Comparison of ENCODE assay signal across 38 cellular contexts in the genomic region with DNA sequence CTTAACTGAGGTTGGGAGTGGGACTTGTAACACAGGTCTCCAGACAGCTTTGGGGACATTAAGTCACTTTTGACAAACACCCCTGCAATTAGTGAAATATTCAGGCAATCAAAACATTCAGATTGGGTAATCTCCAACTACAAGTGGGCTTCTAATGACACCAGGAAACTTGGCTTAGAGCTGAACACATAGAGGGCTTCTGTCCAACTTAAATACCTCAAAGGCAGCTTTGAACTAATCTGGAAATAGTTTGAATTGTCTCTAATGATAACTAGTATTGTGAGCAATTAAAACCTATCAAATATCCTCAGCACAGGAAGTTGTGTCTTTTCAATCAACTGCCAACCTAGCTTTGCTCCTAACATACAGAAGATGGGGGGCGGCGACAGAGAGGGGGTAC. TPM values are rescaled to one million over a fixed set of nuclear protein-coding genes. Genes with fewer than 3 reads are reported as not detected.
"Had no signal": no experiment of that assay in that cellular context is flagged by ENCODE, and none has a peak within 500 bp of the region (broad histone marks: within the 10 kb centered on the region; RNA-seq: fewer than 3 reads in every experiment).

No MANE protein-coding gene starts in this region.

- H3K4me1 Mint-ChIP-seq: activated B cell treated with CpG ODN at 0.5 μM for 24 hours, brain had no signal

- H3K9me3 ChIP-seq: ascending aorta, Peyer's patch had no signal

- H3K36me3 Mint-ChIP-seq: activated CD8-positive, alpha-beta memory T cell treated with anti-CD3 and anti-CD28 coated beads, Interleukin-2, amount 10 ng/mL, durations not matched to agents 7 days and 5 days; activated naive CD8-positive, alpha-beta T cell treated with anti-CD3 and anti-CD28 coated beads for 36 hours; brain had no signal

- ATAC-seq: activated CD8-positive, alpha-beta memory T cell treated with anti-CD3 and anti-CD28 coated beads, Interleukin-2, amount 10 ng/mL, durations not matched to agents 7 days and 5 days; Right ventricle myocardium inferior; SK-N-SH treated with all-trans-retinoic acid at 6 μM for 48 hours had no signal

- H3K4me1 ChIP-seq: ascending aorta had no signal

- H3K27me3 Mint-ChIP-seq: activated B cell treated with CpG ODN at 0.5 μM for 24 hours; activated CD8-positive, alpha-beta memory T cell treated with anti-CD3 and anti-CD28 coated beads, Interleukin-2, amount 10 ng/mL, durations not matched to agents 7 days and 5 days; activated naive CD8-positive, alpha-beta T cell treated with anti-CD3 and anti-CD28 coated beads for 36 hours had no signal

- H3K4me3 Mint-ChIP-seq: activated B cell treated with CpG ODN at 0.5 μM for 24 hours; activated CD4-positive, alpha-beta memory T cell treated with anti-CD3 and anti-CD28 coated beads, Interleukin-2, amount 10 ng/mL, durations not matched to agents 7 days and 5 days; activated CD8-positive, alpha-beta memory T cell treated with anti-CD3 and anti-CD28 coated beads, Interleukin-2, amount 10 ng/mL, durations not matched to agents 7 days and 5 days; activated naive CD8-positive, alpha-beta T cell treated with anti-CD3 and anti-CD28 coated beads for 36 hours; brain had no signal

- H3K27ac ChIP-seq: ascending aorta, Peyer's patch, RWPE1, VCaP had no signal

- H3K4me3 ChIP-seq: ascending aorta, Peyer's patch had no signal

- DNase-seq: activated B cell treated with CpG ODN at 0.5 μM for 24 hours; activated CD4-positive, alpha-beta memory T cell treated with anti-CD3 and anti-CD28 coated beads, Interleukin-2, amount 10 ng/mL, durations not matched to agents 7 days and 5 days; activated CD4-positive, alpha-beta T cell treated with anti-CD3 and anti-CD28 coated beads for 4 hours; activated CD4-positive, alpha-beta T cell treated with anti-CD3 and anti-CD28 coated beads, Interleukin-2, amount 50 U/mL, for 1 hour; activated CD4-positive, CD25-positive, alpha-beta regulatory T cell treated with anti-CD3 and anti-CD28 coated beads, Interleukin-2, amount 50 U/mL, for 72 hours; activated CD8-positive, alpha-beta memory T cell treated with anti-CD3 and anti-CD28 coated beads for 24 hours; activated CD8-positive, alpha-beta memory T cell treated with anti-CD3 and anti-CD28 coated beads, Interleukin-2, amount 10 ng/mL, durations not matched to agents 7 days and 5 days; activated CD8-positive, alpha-beta memory T cell treated with anti-CD3 and anti-CD28 coated beads, Interleukin-2, amount 50 U/mL, for 48 hours; activated naive CD4-positive, alpha-beta T cell; activated naive CD4-positive, alpha-beta T cell treated with anti-CD3 and anti-CD28 coated beads, Interleukin-2, amount 50 U/mL, for 16 hours; activated naive CD8-positive, alpha-beta T cell treated with anti-CD3 and anti-CD28 coated beads for 36 hours; activated T-cell treated with anti-CD3 and anti-CD28 coated beads, Interleukin-2, amount 50 U/mL, for 48 hours; amygdala; central memory CD4-positive, alpha-beta T cell; Kasumi-1; KG1; MM.1S; MV-4-11; NCI-H1092; NCI-H1436 treated with DMSO at 0.1 percent for 48 hours; NCI-H1694 treated with DMSO at 0.1 percent for 48 hours; NCI-H2029; NCI-H345; NCI-H524 treated with DMSO at 0.1 percent for 48 hours; OCI-M1; SIG-M5; SW 1271; T-helper 1 cell; T-helper 2 cell; T-helper 9 cell had no signal

- H3K36me3 ChIP-seq: ascending aorta, Peyer's patch had no signal

- H3K27me3 ChIP-seq: ascending aorta, Peyer's patch had no signal

- H3K27ac Mint-ChIP-seq: activated B cell treated with CpG ODN at 0.5 μM for 24 hours; activated CD4-positive, alpha-beta memory T cell treated with anti-CD3 and anti-CD28 coated beads, Interleukin-2, amount 10 ng/mL, durations not matched to agents 7 days and 5 days; activated CD8-positive, alpha-beta memory T cell treated with anti-CD3 and anti-CD28 coated beads, Interleukin-2, amount 10 ng/mL, durations not matched to agents 7 days and 5 days; activated naive CD8-positive, alpha-beta T cell treated with anti-CD3 and anti-CD28 coated beads for 36 hours; brain had no signal

- H3K9me3 Mint-ChIP-seq: activated B cell treated with CpG ODN at 0.5 μM for 24 hours; activated CD4-positive, alpha-beta memory T cell treated with anti-CD3 and anti-CD28 coated beads, Interleukin-2, amount 10 ng/mL, durations not matched to agents 7 days and 5 days; activated naive CD8-positive, alpha-beta T cell treated with anti-CD3 and anti-CD28 coated beads for 36 hours; brain had no signal

RNA-seq across cellular contexts. Expression of gene ASPRV1, which starts 5.1 kb away (rescaled TPM):
- total RNA-seq: NCI-H460 had no signal
